16 cellular contexts compared by ENCODE assay signal in genomic region chr14:102605026-102605425, GRCh38. TPM values are rescaled to one million over a fixed set of nuclear protein-coding genes. Genes with fewer than 3 reads are reported as not detected.
DNase-seq lines count a peak whose midpoint lies in the region; ATAC-seq and TF ChIP-seq lines count a peak whose summit lies in the region.
"Had no signal": no experiment of that assay in that cellular context is flagged by ENCODE, and none has a peak within 500 bp of the region (broad histone marks: within the 10 kb centered on the region; RNA-seq: fewer than 3 reads in every experiment).

No MANE protein-coding gene starts in this region.

- H3K27ac ChIP-seq in right atrium auricular region (no peak overlapping the region), foreskin keratinocyte (no peak overlapping the region)
- H3K27ac ChIP-seq: A549, adrenal gland, esophagus muscularis mucosa, parathyroid adenoma had no signal

- H3K9me3 ChIP-seq in right atrium auricular region (no peaks in the 10 kb centered on the region), adipocyte (ENCODE audit: control insufficient read depth, low read length) (no peaks in the 10 kb centered on the region)
- H3K9me3 ChIP-seq: A549, adrenal gland, esophagus muscularis mucosa had no signal

- no peaks in the 10 kb centered on the region for H3K9me3 Mint-ChIP-seq in type B pancreatic cell
- no peaks in the 10 kb centered on the region for H3K9me3 Mint-ChIP-seq in effector memory CD8-positive, alpha-beta T cell

- intact Hi-C loops in Right ventricle myocardium superior (cut with DNase I): no loop called here

- H3K9ac ChIP-seq in adipocyte (ENCODE audit: low read length): no peak overlapping the region
- H3K9ac ChIP-seq: parathyroid adenoma had no signal

- peaks cover 6% of the 10 kb centered on the region for H3K36me3 Mint-ChIP-seq in type B pancreatic cell
- H3K36me3 Mint-ChIP-seq in effector memory CD8-positive, alpha-beta T cell (ENCODE audit: insufficient read depth): peaks cover 4% of the 10 kb centered on the region

- H3K36me3 ChIP-seq in right atrium auricular region (no peaks in the 10 kb centered on the region), adipocyte (ENCODE audit: control insufficient read depth, insufficient read depth, low read length, severe bottlenecking) (no peaks in the 10 kb centered on the region)
- H3K36me3 ChIP-seq: adrenal gland, esophagus muscularis mucosa had no signal

- H3K27me3 ChIP-seq in right atrium auricular region (no peaks in the 10 kb centered on the region), adipocyte (replicated peaks; ENCODE audit: control insufficient read depth, insufficient read depth, low read length) (no peaks in the 10 kb centered on the region), foreskin keratinocyte (no peaks in the 10 kb centered on the region)
- H3K27me3 ChIP-seq: adrenal gland, esophagus muscularis mucosa had no signal

- H3K4me3 ChIP-seq in right atrium auricular region (no peak overlapping the region), adipocyte (ENCODE audit: low read length) (no peak overlapping the region)
- H3K4me3 ChIP-seq: A549, adrenal gland, esophagus muscularis mucosa had no signal

- no peak for TF ChIP-seq CTCF in right atrium auricular region (IDR thresholded peaks at IDR 0.05)
- no peak for TF ChIP-seq CTCF in foreskin keratinocyte (conservative IDR thresholded peaks at IDR 0.05)
- no peak for TF ChIP-seq CTCF in type B pancreatic cell (conservative IDR thresholded peaks at IDR 0.05)

- H3K27me3 Mint-ChIP-seq in type B pancreatic cell: no peaks in the 10 kb centered on the region
- H3K27me3 Mint-ChIP-seq in effector memory CD8-positive, alpha-beta T cell: no peaks in the 10 kb centered on the region

- H3K4me1 ChIP-seq in right atrium auricular region (peaks cover 0 to 8% of the 10 kb centered on the region in 2 donors), adipocyte (ENCODE audit: control insufficient read depth, insufficient read depth, low read length) (peaks cover 14% of the 10 kb centered on the region), foreskin keratinocyte (peaks cover 23% of the 10 kb centered on the region)
- H3K4me1 ChIP-seq: parathyroid adenoma had no signal

- ATAC-seq in Right ventricle myocardium superior (ENCODE audit: poor library complexity): peak; percentile 45
- peak; percentile 77 for ATAC-seq in foreskin keratinocyte
- ATAC-seq in effector memory CD8-positive, alpha-beta T cell (replicated peaks): no peak
- ATAC-seq: A549, left cardiac atrium had no signal

- H3K4me3 Mint-ChIP-seq in type B pancreatic cell: no peak overlapping the region
- H3K4me3 Mint-ChIP-seq in effector memory CD8-positive, alpha-beta T cell: no peak overlapping the region

- H3K4me1 Mint-ChIP-seq in type B pancreatic cell (ENCODE audit: unreplicated experiment): peaks cover 21% of the 10 kb centered on the region
- peaks cover 13 to 15% of the 10 kb centered on the region in 2 donors for H3K4me1 Mint-ChIP-seq in effector memory CD8-positive, alpha-beta T cell (ENCODE audit: low read depth in 2 of 2)

- H3K27ac Mint-ChIP-seq in type B pancreatic cell: peak overlapping the region; percentile 31
- H3K27ac Mint-ChIP-seq in effector memory CD8-positive, alpha-beta T cell: no peak overlapping the region

- DNase-seq in Right ventricle myocardium superior: no peak
- no peak for DNase-seq in right atrium auricular region (ENCODE audit: low spot score)
- peak; percentile 74 for DNase-seq in adipocyte (ENCODE audit: low read depth)
- DNase-seq in foreskin keratinocyte: peak; percentile 71 to 88
- no peak for DNase-seq in type B pancreatic cell (ENCODE audit: extremely low spot score, unreplicated experiment)
- no peak for DNase-seq in midbrain (lab: John Stamatoyannopoulos, UW)
- DNase-seq in effector memory CD8-positive, alpha-beta T cell: no peak
- DNase-seq in H4 (ENCODE audit: low spot score): no peak
- DNase-seq: activated CD8-positive, alpha-beta memory T cell treated with anti-CD3 and anti-CD28 coated beads for 24 hours; adrenal gland; left cardiac atrium; NCI-H1694; stimulated activated naive CD4-positive, alpha-beta T cell treated with Interleukin-2 at 50 U/mL for 16 hours had no signal

RNA-seq across cellular contexts. Expression of gene RCOR1, which starts 12.6 kb away (rescaled TPM):
- total RNA-seq in Right ventricle myocardium superior: 10.8 TPM
- 1 to 10 TPM; 8.4 to 8.7 TPM for total RNA-seq in right atrium auricular region
- total RNA-seq in foreskin keratinocyte: 27.7 and 31.7 TPM in 2 replicates
- polyA plus RNA-seq in foreskin keratinocyte: 9.0 and 9.4 TPM in 2 replicates
- total RNA-seq in type B pancreatic cell (ENCODE audit: low replicate concordance): 35.3 and 37.5 TPM in 2 replicates
- total RNA-seq in H4 (2014; rRNA removed; shearing (Covaris generic)): 8.7 and 32.9 TPM in 2 replicates

Comparison
In these comparisons a context has a peak if more than half of its experiments do, and no peak if none do; other contexts are left out.
1. DNase-seq: peak in adipocyte (single experiment) and foreskin keratinocyte (2 of 2); none in Right ventricle myocardium superior (single experiment), right atrium auricular region (single experiment), type B pancreatic cell (single experiment), midbrain (single experiment), effector memory CD8-positive, alpha-beta T cell (0 of 3) and H4 (single experiment).